25 cellular contexts compared by ENCODE assay signal in genomic region chr22:44488354-44488753, GRCh38.
"Had no signal": no experiment of that assay in that cellular context is flagged by ENCODE, and none has a peak within 500 bp of the region (broad histone marks: within the 10 kb centered on the region; RNA-seq: fewer than 3 reads in every experiment).

No MANE protein-coding gene starts in this region.

- ATAC-seq: activated CD4-positive, CD25-positive, alpha-beta regulatory T cell treated with anti-CD3 and anti-CD28 coated beads, Interleukin-2, amount 50 U/mL, for 24 hours; esophagus mucosa; left lung; lower lobe of right lung; psoas muscle; stimulated activated naive B cell treated with anti-CD40 and anti-IgM and Interleukin-4, amounts not matched to agents 10 μg/mL and 1 μg/mL and 100 μg/mL, for 72 hours; upper lobe of right lung had no signal

- DNase-seq: activated CD4-positive, alpha-beta memory T cell treated with anti-CD3 and anti-CD28 coated beads for 36 hours; activated CD4-positive, alpha-beta T cell treated with anti-CD3 and anti-CD28 coated beads for 48 hours; activated CD8-positive, alpha-beta memory T cell treated with anti-CD3 and anti-CD28 coated beads, Interleukin-2, amount 50 U/mL, for 4 hours; activated naive CD4-positive, alpha-beta T cell treated with anti-CD3 and anti-CD28 coated beads for 36 hours; activated naive CD8-positive, alpha-beta T cell treated with anti-CD3 and anti-CD28 coated beads, Interleukin-2, amount 10 ng/mL, durations not matched to agents 7 days and 5 days; activated T-cell treated with anti-CD3 and anti-CD28 coated beads, Interleukin-2, amount 50 U/mL, for 1 hour; brain microvascular endothelial cell; cortex of kidney; foreskin fibroblast; left lung; lower lobe of right lung; mesenchymal stem cell; nucleus accumbens; psoas muscle; stimulated activated CD4-positive, alpha-beta T cell treated with anti-CD3 and anti-CD28 coated beads, Interleukin-1b, Interleukin-23, amount 100 ng/mL, for 48 hours; stimulated activated CD4-positive, alpha-beta T cell treated with anti-CD3 and anti-CD28 coated beads, Interleukin-4, amount 100 ng/mL, for 4 hours; stimulated activated CD8-positive, alpha-beta memory T cell treated with anti-CD3 and anti-CD28 coated beads, Interleukin-4, amount 100 ng/mL, for 48 hours; stimulated activated naive B cell treated with anti-CD40 and anti-IgM and Interleukin-4, amounts not matched to agents 10 μg/mL and 1 μg/mL and 100 μg/mL, for 72 hours; stomach; T-helper 9 cell; thyroid gland; upper lobe of right lung had no signal

- H3K9me3 Mint-ChIP-seq: activated CD4-positive, alpha-beta memory T cell treated with anti-CD3 and anti-CD28 coated beads for 36 hours; activated naive CD4-positive, alpha-beta T cell treated with anti-CD3 and anti-CD28 coated beads for 36 hours; activated naive CD8-positive, alpha-beta T cell treated with anti-CD3 and anti-CD28 coated beads, Interleukin-2, amount 10 ng/mL, durations not matched to agents 7 days and 5 days; stimulated activated naive B cell treated with anti-CD40 and anti-IgM and Interleukin-4, amounts not matched to agents 10 μg/mL and 1 μg/mL and 100 μg/mL, for 72 hours had no signal

- H3K27me3 Mint-ChIP-seq: activated CD4-positive, alpha-beta memory T cell treated with anti-CD3 and anti-CD28 coated beads for 36 hours; activated naive CD8-positive, alpha-beta T cell treated with anti-CD3 and anti-CD28 coated beads, Interleukin-2, amount 10 ng/mL, durations not matched to agents 7 days and 5 days; stimulated activated naive B cell treated with anti-CD40 and anti-IgM and Interleukin-4, amounts not matched to agents 10 μg/mL and 1 μg/mL and 100 μg/mL, for 72 hours had no signal

- H3K4me1 Mint-ChIP-seq: stimulated activated naive B cell treated with anti-CD40 and anti-IgM and Interleukin-4, amounts not matched to agents 10 μg/mL and 1 μg/mL and 100 μg/mL, for 72 hours had no signal

- H3K4me3 Mint-ChIP-seq: activated CD4-positive, alpha-beta memory T cell treated with anti-CD3 and anti-CD28 coated beads for 36 hours; activated naive CD4-positive, alpha-beta T cell treated with anti-CD3 and anti-CD28 coated beads for 36 hours; activated naive CD8-positive, alpha-beta T cell treated with anti-CD3 and anti-CD28 coated beads, Interleukin-2, amount 10 ng/mL, durations not matched to agents 7 days and 5 days; nephron; stimulated activated naive B cell treated with anti-CD40 and anti-IgM and Interleukin-4, amounts not matched to agents 10 μg/mL and 1 μg/mL and 100 μg/mL, for 72 hours had no signal

- H3K36me3 Mint-ChIP-seq: activated CD4-positive, alpha-beta memory T cell treated with anti-CD3 and anti-CD28 coated beads for 36 hours; activated naive CD8-positive, alpha-beta T cell treated with anti-CD3 and anti-CD28 coated beads, Interleukin-2, amount 10 ng/mL, durations not matched to agents 7 days and 5 days had no signal

- H3K27ac Mint-ChIP-seq: activated CD4-positive, alpha-beta memory T cell treated with anti-CD3 and anti-CD28 coated beads for 36 hours; activated naive CD4-positive, alpha-beta T cell treated with anti-CD3 and anti-CD28 coated beads for 36 hours; activated naive CD8-positive, alpha-beta T cell treated with anti-CD3 and anti-CD28 coated beads, Interleukin-2, amount 10 ng/mL, durations not matched to agents 7 days and 5 days; nephron; stimulated activated naive B cell treated with anti-CD40 and anti-IgM and Interleukin-4, amounts not matched to agents 10 μg/mL and 1 μg/mL and 100 μg/mL, for 72 hours had no signal
